29 cellular contexts compared by ENCODE assay signal in genomic region chr7:136179154-136179553, GRCh38.
"Had no signal": no experiment of that assay in that cellular context is flagged by ENCODE, and none has a peak within 500 bp of the region (broad histone marks: within the 10 kb centered on the region; RNA-seq: fewer than 3 reads in every experiment).

No MANE protein-coding gene starts in this region.

- H3K9me3 ChIP-seq: tibial nerve had no signal

- H3K27me3 ChIP-seq: ovary, tibial nerve had no signal

- H3K27me3 Mint-ChIP-seq: activated naive CD8-positive, alpha-beta T cell; activated T-cell treated with anti-CD3 and anti-CD28 coated beads, Interleukin-2, amount 50 U/mL, for 24 hours; central memory CD8-positive, alpha-beta T cell; dendritic cell treated with granulocyte-macrophage colony-stimulating factor and Interleukin-4, amounts not matched to agents 40 ng/mL and 50 ng/mL, for 4 days; naive B cell; stimulated activated naive B cell treated with anti-CD40 and anti-IgM and Interleukin-4, amounts not matched to agents 10 μg/mL and 1 μg/mL and 100 μg/mL, for 72 hours had no signal

- H3K9me3 Mint-ChIP-seq: activated T-cell treated with anti-CD3 and anti-CD28 coated beads, Interleukin-2, amount 50 U/mL, for 24 hours; activated T-helper 2 cell treated with anti-CD3 and anti-CD28 coated beads, Interferon-gamma antibody, Interleukin-2, Interleukin-4, amounts not matched to agents 10 μg/mL and 5 μg/mL and 100 μg/mL, durations not matched to agents 14 hours and 24 hours and 36 hours; endodermal cell had no signal

- H3K4me1 ChIP-seq: tibial nerve had no signal

- H3K4me1 Mint-ChIP-seq: central memory CD8-positive, alpha-beta T cell had no signal

- H3K36me3 ChIP-seq: ovary, tibial nerve had no signal

- H3K27ac Mint-ChIP-seq: activated naive CD8-positive, alpha-beta T cell; activated T-cell treated with anti-CD3 and anti-CD28 coated beads, Interleukin-2, amount 50 U/mL, for 24 hours; activated T-helper 2 cell treated with anti-CD3 and anti-CD28 coated beads, Interferon-gamma antibody, Interleukin-2, Interleukin-4, amounts not matched to agents 10 μg/mL and 5 μg/mL and 100 μg/mL, durations not matched to agents 14 hours and 24 hours and 36 hours; dendritic cell treated with granulocyte-macrophage colony-stimulating factor and Interleukin-4, amounts not matched to agents 40 ng/mL and 50 ng/mL, for 4 days; endodermal cell; progenitor cell of endocrine pancreas; stimulated activated naive B cell treated with anti-CD40 and anti-IgM and Interleukin-4, amounts not matched to agents 10 μg/mL and 1 μg/mL and 100 μg/mL, for 72 hours had no signal

- H3K4me3 Mint-ChIP-seq: activated naive CD8-positive, alpha-beta T cell; activated T-cell treated with anti-CD3 and anti-CD28 coated beads, Interleukin-2, amount 50 U/mL, for 24 hours; central memory CD8-positive, alpha-beta T cell; dendritic cell treated with granulocyte-macrophage colony-stimulating factor and Interleukin-4, amounts not matched to agents 40 ng/mL and 50 ng/mL, for 4 days; endodermal cell; naive B cell; stimulated activated naive B cell treated with anti-CD40 and anti-IgM and Interleukin-4, amounts not matched to agents 10 μg/mL and 1 μg/mL and 100 μg/mL, for 72 hours had no signal

- H3K4me3 ChIP-seq: ovary, skin epidermis, tibial nerve had no signal

- DNase-seq: activated CD4-positive, alpha-beta T cell treated with anti-CD3 and anti-CD28 coated beads for 48 hours; activated CD4-positive, alpha-beta T cell treated with anti-CD3 and anti-CD28 coated beads, Interleukin-2, amount 50 U/mL, for 48 hours; activated CD8-positive, alpha-beta memory T cell treated with anti-CD3 and anti-CD28 coated beads, Interleukin-2, amount 50 U/mL, for 48 hours; activated naive CD4-positive, alpha-beta T cell; activated T-cell treated with anti-CD3 and anti-CD28 coated beads, Interleukin-2, amount 50 U/mL, for 24 hours; amygdala; endodermal cell; foreskin fibroblast; head of caudate nucleus; hippocampal formation; left cardiac atrium; left ventricle myocardium superior; mammary epithelial cell; naive B cell; ovary; stimulated activated CD4-positive, alpha-beta T cell treated with anti-CD3 and anti-CD28 coated beads, Interleukin-1b, Interleukin-23, amount 100 ng/mL, for 48 hours; stimulated activated CD4-positive, alpha-beta T cell treated with anti-CD3 and anti-CD28 coated beads, Interleukin-4, amount 100 ng/mL, for 4 hours; stimulated activated CD8-positive, alpha-beta memory T cell treated with anti-CD3 and anti-CD28 coated beads, Interleukin-4, amount 100 ng/mL, for 48 hours; stimulated activated naive B cell treated with anti-CD40 and anti-IgM and Interleukin-4, amounts not matched to agents 10 μg/mL and 1 μg/mL and 100 μg/mL, for 72 hours had no signal

- H3K27ac ChIP-seq: ovary, skin epidermis, tibial nerve had no signal

- ATAC-seq: activated CD4-positive, CD25-positive, alpha-beta regulatory T cell treated with anti-CD3 and anti-CD28 coated beads, Interleukin-2, amount 50 U/mL, for 24 hours; esophagus mucosa; sciatic nerve; stimulated activated naive B cell treated with anti-CD40 and anti-IgM and Interleukin-4, amounts not matched to agents 10 μg/mL and 1 μg/mL and 100 μg/mL, for 72 hours had no signal
